Comparison of ENCODE assay signal across 2 cellular contexts in genomic region chr2:71894266-71894665, GRCh38.
TF ChIP-seq lines count a peak whose summit lies in the region.

No MANE protein-coding gene starts in this region.

TF ChIP-seq in GM23338, 12 proteins besides CTCF, POLR2A, EP300 and RAD21 (continued from another document):
- TF ChIP-seq ZNF462 (CRISPR knock-in tag; IDR thresholded peaks at IDR 0.05) (no peak), STAT1 (IDR thresholded peaks at IDR 0.05; ENCODE audit: unreplicated experiment) (no peak), EZH2phosphoT487 (IDR thresholded peaks at IDR 0.05; ENCODE audit: unreplicated experiment) (no peak)
TF ChIP-seq in GM23338: peak in this region for 0.

TF ChIP-seq in H1, 55 proteins besides CTCF, POLR2A, EP300 and RAD21 (continued from another document):
- TF ChIP-seq CREB1 (IDR thresholded peaks at IDR 0.05): no peak
- no peak for TF ChIP-seq SAP30 (IDR thresholded peaks at IDR 0.05; ENCODE audit: insufficient read depth, insufficient replicate concordance, low read length)
